ENCODE assay signal across 2 cellular contexts in the genomic region with DNA sequence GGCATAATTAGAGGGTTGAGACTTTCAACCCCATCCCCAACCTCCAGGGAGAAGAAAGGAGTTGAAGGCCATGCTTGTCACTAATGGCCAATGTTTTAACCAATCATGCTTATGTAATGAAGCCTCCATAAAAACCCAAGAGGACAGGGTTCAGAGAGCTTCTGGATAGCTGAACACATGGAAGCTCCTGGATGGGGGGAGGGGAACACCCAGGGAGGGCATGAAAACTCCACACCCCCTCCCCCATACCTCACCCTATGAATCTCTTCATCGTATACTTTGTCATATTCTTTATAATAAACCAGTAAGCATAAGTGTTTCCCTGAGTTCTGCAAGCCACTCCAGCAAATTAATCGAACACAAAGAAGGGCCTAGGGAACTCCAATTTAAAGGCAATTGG.
TF ChIP-seq lines count a peak whose summit lies in the region.

No MANE protein-coding gene starts in this region.

TF ChIP-seq in HepG2, 621 proteins besides CTCF, POLR2A, EP300 and RAD21:
- TF ChIP-seq, protein P1, sequence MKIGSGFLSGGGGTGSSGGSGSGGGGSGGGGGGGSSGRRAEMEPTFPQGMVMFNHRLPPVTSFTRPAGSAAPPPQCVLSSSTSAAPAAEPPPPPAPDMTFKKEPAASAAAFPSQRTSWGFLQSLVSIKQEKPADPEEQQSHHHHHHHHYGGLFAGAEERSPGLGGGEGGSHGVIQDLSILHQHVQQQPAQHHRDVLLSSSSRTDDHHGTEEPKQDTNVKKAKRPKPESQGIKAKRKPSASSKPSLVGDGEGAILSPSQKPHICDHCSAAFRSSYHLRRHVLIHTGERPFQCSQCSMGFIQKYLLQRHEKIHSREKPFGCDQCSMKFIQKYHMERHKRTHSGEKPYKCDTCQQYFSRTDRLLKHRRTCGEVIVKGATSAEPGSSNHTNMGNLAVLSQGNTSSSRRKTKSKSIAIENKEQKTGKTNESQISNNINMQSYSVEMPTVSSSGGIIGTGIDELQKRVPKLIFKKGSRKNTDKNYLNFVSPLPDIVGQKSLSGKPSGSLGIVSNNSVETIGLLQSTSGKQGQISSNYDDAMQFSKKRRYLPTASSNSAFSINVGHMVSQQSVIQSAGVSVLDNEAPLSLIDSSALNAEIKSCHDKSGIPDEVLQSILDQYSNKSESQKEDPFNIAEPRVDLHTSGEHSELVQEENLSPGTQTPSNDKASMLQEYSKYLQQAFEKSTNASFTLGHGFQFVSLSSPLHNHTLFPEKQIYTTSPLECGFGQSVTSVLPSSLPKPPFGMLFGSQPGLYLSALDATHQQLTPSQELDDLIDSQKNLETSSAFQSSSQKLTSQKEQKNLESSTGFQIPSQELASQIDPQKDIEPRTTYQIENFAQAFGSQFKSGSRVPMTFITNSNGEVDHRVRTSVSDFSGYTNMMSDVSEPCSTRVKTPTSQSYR (CRISPR knock-in tag; IDR thresholded peaks at IDR 0.05; ENCODE audit: borderline replicate concordance), result 0 out of 2 replicates have a peak, but pooled peaks have one; percentile 9
- TF ChIP-seq CHD4 (IDR thresholded peaks at IDR 0.05; ENCODE audit: borderline replicate concordance, low read length) (no peak), RBM22 (optimal IDR thresholded peaks at IDR 0.05; ENCODE audit: low read length) (no peak), IRX3 (CRISPR knock-in tag; IDR thresholded peaks at IDR 0.05; ENCODE audit: borderline replicate concordance, low read depth) (no peak), ZBTB20 (CRISPR knock-in tag; IDR thresholded peaks at IDR 0.05; ENCODE audit: borderline replicate concordance, low read depth) (no peak)
- TF ChIP-seq, protein P2, sequence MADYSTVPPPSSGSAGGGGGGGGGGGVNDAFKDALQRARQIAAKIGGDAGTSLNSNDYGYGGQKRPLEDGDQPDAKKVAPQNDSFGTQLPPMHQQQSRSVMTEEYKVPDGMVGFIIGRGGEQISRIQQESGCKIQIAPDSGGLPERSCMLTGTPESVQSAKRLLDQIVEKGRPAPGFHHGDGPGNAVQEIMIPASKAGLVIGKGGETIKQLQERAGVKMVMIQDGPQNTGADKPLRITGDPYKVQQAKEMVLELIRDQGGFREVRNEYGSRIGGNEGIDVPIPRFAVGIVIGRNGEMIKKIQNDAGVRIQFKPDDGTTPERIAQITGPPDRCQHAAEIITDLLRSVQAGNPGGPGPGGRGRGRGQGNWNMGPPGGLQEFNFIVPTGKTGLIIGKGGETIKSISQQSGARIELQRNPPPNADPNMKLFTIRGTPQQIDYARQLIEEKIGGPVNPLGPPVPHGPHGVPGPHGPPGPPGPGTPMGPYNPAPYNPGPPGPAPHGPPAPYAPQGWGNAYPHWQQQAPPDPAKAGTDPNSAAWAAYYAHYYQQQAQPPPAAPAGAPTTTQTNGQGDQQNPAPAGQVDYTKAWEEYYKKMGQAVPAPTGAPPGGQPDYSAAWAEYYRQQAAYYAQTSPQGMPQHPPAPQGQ (CRISPR knock-in tag; IDR thresholded peaks at IDR 0.05; ENCODE audit: borderline replicate concordance), result no peak

TF ChIP-seq in liver, 16 proteins besides CTCF, POLR2A, EP300 and RAD21 (continued from another document):
- TF ChIP-seq, protein P3, sequence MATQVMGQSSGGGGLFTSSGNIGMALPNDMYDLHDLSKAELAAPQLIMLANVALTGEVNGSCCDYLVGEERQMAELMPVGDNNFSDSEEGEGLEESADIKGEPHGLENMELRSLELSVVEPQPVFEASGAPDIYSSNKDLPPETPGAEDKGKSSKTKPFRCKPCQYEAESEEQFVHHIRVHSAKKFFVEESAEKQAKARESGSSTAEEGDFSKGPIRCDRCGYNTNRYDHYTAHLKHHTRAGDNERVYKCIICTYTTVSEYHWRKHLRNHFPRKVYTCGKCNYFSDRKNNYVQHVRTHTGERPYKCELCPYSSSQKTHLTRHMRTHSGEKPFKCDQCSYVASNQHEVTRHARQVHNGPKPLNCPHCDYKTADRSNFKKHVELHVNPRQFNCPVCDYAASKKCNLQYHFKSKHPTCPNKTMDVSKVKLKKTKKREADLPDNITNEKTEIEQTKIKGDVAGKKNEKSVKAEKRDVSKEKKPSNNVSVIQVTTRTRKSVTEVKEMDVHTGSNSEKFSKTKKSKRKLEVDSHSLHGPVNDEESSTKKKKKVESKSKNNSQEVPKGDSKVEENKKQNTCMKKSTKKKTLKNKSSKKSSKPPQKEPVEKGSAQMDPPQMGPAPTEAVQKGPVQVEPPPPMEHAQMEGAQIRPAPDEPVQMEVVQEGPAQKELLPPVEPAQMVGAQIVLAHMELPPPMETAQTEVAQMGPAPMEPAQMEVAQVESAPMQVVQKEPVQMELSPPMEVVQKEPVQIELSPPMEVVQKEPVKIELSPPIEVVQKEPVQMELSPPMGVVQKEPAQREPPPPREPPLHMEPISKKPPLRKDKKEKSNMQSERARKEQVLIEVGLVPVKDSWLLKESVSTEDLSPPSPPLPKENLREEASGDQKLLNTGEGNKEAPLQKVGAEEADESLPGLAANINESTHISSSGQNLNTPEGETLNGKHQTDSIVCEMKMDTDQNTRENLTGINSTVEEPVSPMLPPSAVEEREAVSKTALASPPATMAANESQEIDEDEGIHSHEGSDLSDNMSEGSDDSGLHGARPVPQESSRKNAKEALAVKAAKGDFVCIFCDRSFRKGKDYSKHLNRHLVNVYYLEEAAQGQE (IDR thresholded peaks at IDR 0.05), result no peak
- TF ChIP-seq, protein P4, sequence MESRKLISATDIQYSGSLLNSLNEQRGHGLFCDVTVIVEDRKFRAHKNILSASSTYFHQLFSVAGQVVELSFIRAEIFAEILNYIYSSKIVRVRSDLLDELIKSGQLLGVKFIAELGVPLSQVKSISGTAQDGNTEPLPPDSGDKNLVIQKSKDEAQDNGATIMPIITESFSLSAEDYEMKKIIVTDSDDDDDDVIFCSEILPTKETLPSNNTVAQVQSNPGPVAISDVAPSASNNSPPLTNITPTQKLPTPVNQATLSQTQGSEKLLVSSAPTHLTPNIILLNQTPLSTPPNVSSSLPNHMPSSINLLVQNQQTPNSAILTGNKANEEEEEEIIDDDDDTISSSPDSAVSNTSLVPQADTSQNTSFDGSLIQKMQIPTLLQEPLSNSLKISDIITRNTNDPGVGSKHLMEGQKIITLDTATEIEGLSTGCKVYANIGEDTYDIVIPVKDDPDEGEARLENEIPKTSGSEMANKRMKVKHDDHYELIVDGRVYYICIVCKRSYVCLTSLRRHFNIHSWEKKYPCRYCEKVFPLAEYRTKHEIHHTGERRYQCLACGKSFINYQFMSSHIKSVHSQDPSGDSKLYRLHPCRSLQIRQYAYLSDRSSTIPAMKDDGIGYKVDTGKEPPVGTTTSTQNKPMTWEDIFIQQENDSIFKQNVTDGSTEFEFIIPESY (IDR thresholded peaks at IDR 0.05), result no peak
- TF ChIP-seq HNF4A (conservative IDR thresholded peaks at IDR 0.05), result no peak
- TF ChIP-seq NR2F2 (IDR thresholded peaks at IDR 0.05), result no peak
- TF ChIP-seq HNF4G (IDR thresholded peaks at IDR 0.05), result no peak
- TF ChIP-seq GABPA (IDR thresholded peaks at IDR 0.05 in 1 of 2, conservative IDR thresholded peaks at IDR 0.05 in 1 of 2), result no peak
- TF ChIP-seq, protein P5, sequence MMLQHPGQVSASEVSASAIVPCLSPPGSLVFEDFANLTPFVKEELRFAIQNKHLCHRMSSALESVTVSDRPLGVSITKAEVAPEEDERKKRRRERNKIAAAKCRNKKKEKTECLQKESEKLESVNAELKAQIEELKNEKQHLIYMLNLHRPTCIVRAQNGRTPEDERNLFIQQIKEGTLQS (IDR thresholded peaks at IDR 0.05), result no peak
- no peak for TF ChIP-seq FOXA1 (IDR thresholded peaks at IDR 0.05)
- no peak for TF ChIP-seq RXRA (IDR thresholded peaks at IDR 0.05)
- TF ChIP-seq EGR1 (IDR thresholded peaks at IDR 0.05; ENCODE audit: low read depth in 2 of 2), result no peak
- TF ChIP-seq, protein P6, sequence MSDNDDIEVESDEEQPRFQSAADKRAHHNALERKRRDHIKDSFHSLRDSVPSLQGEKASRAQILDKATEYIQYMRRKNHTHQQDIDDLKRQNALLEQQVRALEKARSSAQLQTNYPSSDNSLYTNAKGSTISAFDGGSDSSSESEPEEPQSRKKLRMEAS (IDR thresholded peaks at IDR 0.05), result no peak
- TF ChIP-seq TAF1 (conservative IDR thresholded peaks at IDR 0.05), result no peak
- TF ChIP-seq FOXA2 (IDR thresholded peaks at IDR 0.05), result no peak
- TF ChIP-seq SP1 (IDR thresholded peaks at IDR 0.05), result no peak
- no peak for TF ChIP-seq JUND (IDR thresholded peaks at IDR 0.05)
